ENCODE assay signal across 19 cellular contexts in genomic region chr2:172680595-172681176, GRCh38.
"Had no signal": no experiment of that assay in that cellular context is flagged by ENCODE, and none has a peak within 500 bp of the region (broad histone marks: within the 10 kb centered on the region; RNA-seq: fewer than 3 reads in every experiment).

No MANE protein-coding gene starts in this region.

- ATAC-seq: activated T-cell treated with anti-CD3 and anti-CD28 coated beads, Interleukin-2, amount 50 U/mL, for 72 hours; left colon; natural killer cell; right lobe of liver; T-cell had no signal

- H3K4me3 Mint-ChIP-seq: activated CD4-positive, alpha-beta T cell treated with anti-CD3 and anti-CD28 coated beads, Interleukin-2, amount 10 ng/mL, durations not matched to agents 7 days and 5 days; activated naive CD8-positive, alpha-beta T cell treated with anti-CD3 and anti-CD28 coated beads, Interleukin-2, amount 10 ng/mL, durations not matched to agents 7 days and 5 days; activated T-cell treated with anti-CD3 and anti-CD28 coated beads, Interleukin-2, amount 50 U/mL, for 72 hours; natural killer cell; stimulated activated naive CD8-positive, alpha-beta T cell treated with anti-CD3 and anti-CD28 coated beads, Interleukin-15, Interleukin-2, amounts not matched to agents 100 ng/mL and 50 ng/mL, for 24 hours; T-cell; type B pancreatic cell had no signal

- H3K36me3 ChIP-seq: brain microvascular endothelial cell, right lobe of liver, suprapubic skin had no signal

- H3K36me3 Mint-ChIP-seq: natural killer cell, type B pancreatic cell had no signal

- H3K27me3 Mint-ChIP-seq: activated CD4-positive, alpha-beta T cell treated with anti-CD3 and anti-CD28 coated beads, Interleukin-2, amount 10 ng/mL, durations not matched to agents 7 days and 5 days had no signal

- H3K4me1 ChIP-seq: right lobe of liver, suprapubic skin had no signal

- H3K27me3 ChIP-seq: brain microvascular endothelial cell, right lobe of liver, suprapubic skin had no signal

- H3K4me3 ChIP-seq: right lobe of liver, smooth muscle cell, suprapubic skin had no signal

- DNase-seq: activated CD4-positive, alpha-beta T cell treated with anti-CD3 and anti-CD28 coated beads, Interleukin-2, amount 10 ng/mL, durations not matched to agents 7 days and 5 days; activated CD8-positive, alpha-beta memory T cell treated with anti-CD3 and anti-CD28 coated beads, Interleukin-2, amount 50 U/mL, for 48 hours; activated gamma-delta T cell treated with Interleukin-2 at 50 U/mL for 16 hours; activated naive CD8-positive, alpha-beta T cell treated with anti-CD3 and anti-CD28 coated beads, Interleukin-2, amount 10 ng/mL, durations not matched to agents 7 days and 5 days; activated T-cell treated with anti-CD3 and anti-CD28 coated beads, Interleukin-2, amount 50 U/mL, for 72 hours; anterior cingulate cortex; brain microvascular endothelial cell; cerebellar nuclear complex; left colon; mesenchymal stem cell; natural killer cell; nucleus accumbens; right lobe of liver; T-cell; T-helper 9 cell had no signal

- H3K27ac ChIP-seq: brain microvascular endothelial cell, right lobe of liver, suprapubic skin had no signal

- H3K27ac Mint-ChIP-seq: activated CD4-positive, alpha-beta T cell treated with anti-CD3 and anti-CD28 coated beads, Interleukin-2, amount 10 ng/mL, durations not matched to agents 7 days and 5 days; activated naive CD8-positive, alpha-beta T cell treated with anti-CD3 and anti-CD28 coated beads, Interleukin-2, amount 10 ng/mL, durations not matched to agents 7 days and 5 days; activated T-cell treated with anti-CD3 and anti-CD28 coated beads, Interleukin-2, amount 50 U/mL, for 72 hours; natural killer cell; stimulated activated naive CD8-positive, alpha-beta T cell treated with anti-CD3 and anti-CD28 coated beads, Interleukin-15, Interleukin-2, amounts not matched to agents 100 ng/mL and 50 ng/mL, for 24 hours; T-cell; type B pancreatic cell had no signal

- H3K4me2 ChIP-seq: smooth muscle cell had no signal

- H3K9me3 ChIP-seq: right lobe of liver, suprapubic skin had no signal

- H3K4me1 Mint-ChIP-seq: activated CD4-positive, alpha-beta T cell treated with anti-CD3 and anti-CD28 coated beads, Interleukin-2, amount 10 ng/mL, durations not matched to agents 7 days and 5 days; natural killer cell had no signal
